Comparison of ENCODE assay signal across 1 cellular context in genomic region chr7:27174077-27175004, GRCh38.
A peak's percentile ranks its signal among the peaks of the same experiment; 100 is the strongest.
TF ChIP-seq lines count a peak whose summit lies in the region.

Gene HOXA10, minus strand, starts transcription at chr7:27174320. Its CDS starts 14 bp downstream, at chr7:27174306.

TF ChIP-seq in HEK293, 187 proteins besides CTCF, POLR2A, EP300 and RAD21 (continued from another document and continues in another):
- TF ChIP-seq BCL11B (tag by site-specific recombination; IDR thresholded peaks at IDR 0.05; ENCODE audit: low read depth) (peak; percentile 46; the same call in 1 of the 2 replicates), BCL11A (tag by site-specific recombination; IDR thresholded peaks at IDR 0.05; ENCODE audit: low read depth) (no peak), ZNF394 (tag by site-specific recombination; IDR thresholded peaks at IDR 0.05; ENCODE audit: borderline replicate concordance) (peak; percentile 19; the same call in 1 of the 2 replicates), ZNF518A (tag by site-specific recombination; conservative IDR thresholded peaks at IDR 0.05; ENCODE audit: low read depth) (no peak), ZNF501 (tag by site-specific recombination; IDR thresholded peaks at IDR 0.05) (peak; percentile 25; the same call in 1 of the 2 replicates), ZNF704 (tag by site-specific recombination; IDR thresholded peaks at IDR 0.05) (no peak), YY1 (tag by site-specific recombination; IDR thresholded peaks at IDR 0.05) (0 out of 2 replicates have a peak, but pooled peaks have one; percentile 0), ZSCAN30 (tag by site-specific recombination; IDR thresholded peaks at IDR 0.05) (peak; percentile 62; the same call in 1 of the 2 replicates), TSHZ1 (tag by site-specific recombination; IDR thresholded peaks at IDR 0.05; ENCODE audit: borderline replicate concordance) (no peak), HOXA7 (CRISPR knock-in tag; IDR thresholded peaks at IDR 0.05; ENCODE audit: borderline replicate concordance) (no peak), TRIM28 (IDR thresholded peaks at IDR 0.05; ENCODE audit: borderline replicate concordance, low read length) (no peak), ZNF664 (tag by site-specific recombination; IDR thresholded peaks at IDR 0.05) (no peak), KLF10 (tag by site-specific recombination; IDR thresholded peaks at IDR 0.05) (0 out of 2 replicates have a peak, but pooled peaks have one; percentile 21), ZNF324 (tag by site-specific recombination; IDR thresholded peaks at IDR 0.05) (no peak), ZIC2 (tag by site-specific recombination; IDR thresholded peaks at IDR 0.05) (no peak), ZNF335 (tag by site-specific recombination; conservative IDR thresholded peaks at IDR 0.05) (peak; percentile 81), SCRT2 (tag by site-specific recombination; IDR thresholded peaks at IDR 0.05) (peak; percentile 70), ZNF426 (tag by site-specific recombination; IDR thresholded peaks at IDR 0.05) (no peak), ZNF248 (tag by site-specific recombination; IDR thresholded peaks at IDR 0.05) (no peak), ZNF341 (tag by site-specific recombination; IDR thresholded peaks at IDR 0.05; ENCODE audit: low read depth) (peak; percentile 52), YY2 (tag by site-specific recombination; IDR thresholded peaks at IDR 0.05) (no peak), ZBTB8A (tag by site-specific recombination; IDR thresholded peaks at IDR 0.05) (peak; percentile 95), ZNF146 (tag by site-specific recombination; IDR thresholded peaks at IDR 0.05) (no peak), OSR2 (tag by site-specific recombination; IDR thresholded peaks at IDR 0.05) (peak; percentile 19; the same call in 1 of the 2 replicates), INSM2 (tag by site-specific recombination; IDR thresholded peaks at IDR 0.05) (no peak), ZNF302 (tag by site-specific recombination; IDR thresholded peaks at IDR 0.05; ENCODE audit: low read depth) (no peak), ZXDB (tag by site-specific recombination; IDR thresholded peaks at IDR 0.05) (peak; percentile 83), ZNF169 (tag by site-specific recombination; IDR thresholded peaks at IDR 0.05) (no peak), GLIS2 (tag by site-specific recombination; IDR thresholded peaks at IDR 0.05) (peak; percentile 75), ZNF433 (tag by site-specific recombination; IDR thresholded peaks at IDR 0.05; ENCODE audit: low read depth) (no peak), TCF7L2 (IDR thresholded peaks at IDR 0.05; ENCODE audit: borderline replicate concordance, low read depth, low read length) (no peak), ZNF140 (tag by site-specific recombination; IDR thresholded peaks at IDR 0.05) (no peak), SP7 (tag by site-specific recombination; IDR thresholded peaks at IDR 0.05) (0 out of 2 replicates have a peak, but pooled peaks have one; percentile 12), ZNF423 (tag by site-specific recombination; IDR thresholded peaks at IDR 0.05) (peak; percentile 92), PBX3 (CRISPR knock-in tag; IDR thresholded peaks at IDR 0.05) (no peak)
- TF ChIP-seq, protein P1, sequence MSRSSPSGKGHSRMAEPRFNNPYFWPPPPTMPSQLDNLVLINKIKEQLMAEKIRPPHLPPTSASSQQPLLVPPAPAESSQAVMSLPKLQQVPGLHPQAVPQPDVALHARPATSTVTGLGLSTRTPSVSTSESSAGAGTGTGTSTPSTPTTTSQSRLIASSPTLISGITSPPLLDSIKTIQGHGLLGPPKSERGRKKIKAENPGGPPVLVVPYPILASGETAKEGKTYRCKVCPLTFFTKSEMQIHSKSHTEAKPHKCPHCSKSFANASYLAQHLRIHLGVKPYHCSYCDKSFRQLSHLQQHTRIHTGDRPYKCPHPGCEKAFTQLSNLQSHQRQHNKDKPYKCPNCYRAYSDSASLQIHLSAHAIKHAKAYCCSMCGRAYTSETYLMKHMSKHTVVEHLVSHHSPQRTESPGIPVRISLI (tag by site-specific recombination; IDR thresholded peaks at IDR 0.05), result no peak
- TF ChIP-seq, protein P2, sequence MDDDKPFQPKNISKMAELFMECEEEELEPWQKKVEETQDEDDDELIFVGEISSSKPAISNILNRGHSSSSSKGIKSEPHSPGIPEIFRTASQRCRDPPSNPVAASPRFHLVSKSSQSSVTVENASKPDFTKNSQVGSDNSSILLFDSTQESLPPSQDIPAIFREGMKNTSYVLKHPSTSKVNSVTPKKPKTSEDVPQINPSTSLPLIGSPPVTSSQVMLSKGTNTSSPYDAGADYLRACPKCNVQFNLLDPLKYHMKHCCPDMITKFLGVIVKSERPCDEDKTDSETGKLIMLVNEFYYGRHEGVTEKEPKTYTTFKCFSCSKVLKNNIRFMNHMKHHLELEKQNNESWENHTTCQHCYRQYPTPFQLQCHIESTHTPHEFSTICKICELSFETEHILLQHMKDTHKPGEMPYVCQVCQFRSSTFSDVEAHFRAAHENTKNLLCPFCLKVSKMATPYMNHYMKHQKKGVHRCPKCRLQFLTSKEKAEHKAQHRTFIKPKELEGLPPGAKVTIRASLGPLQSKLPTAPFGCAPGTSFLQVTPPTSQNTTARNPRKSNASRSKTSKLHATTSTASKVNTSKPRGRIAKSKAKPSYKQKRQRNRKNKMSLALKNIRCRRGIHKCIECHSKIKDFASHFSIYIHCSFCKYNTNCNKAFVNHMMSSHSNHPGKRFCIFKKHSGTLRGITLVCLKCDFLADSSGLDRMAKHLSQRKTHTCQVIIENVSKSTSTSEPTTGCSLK (tag by site-specific recombination; IDR thresholded peaks at IDR 0.05), result no peak
- TF ChIP-seq, protein P3, sequence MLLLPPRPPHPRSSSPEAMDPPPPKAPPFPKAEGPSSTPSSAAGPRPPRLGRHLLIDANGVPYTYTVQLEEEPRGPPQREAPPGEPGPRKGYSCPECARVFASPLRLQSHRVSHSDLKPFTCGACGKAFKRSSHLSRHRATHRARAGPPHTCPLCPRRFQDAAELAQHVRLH (tag by site-specific recombination; IDR thresholded peaks at IDR 0.05), result no peak
- TF ChIP-seq, protein P4, sequence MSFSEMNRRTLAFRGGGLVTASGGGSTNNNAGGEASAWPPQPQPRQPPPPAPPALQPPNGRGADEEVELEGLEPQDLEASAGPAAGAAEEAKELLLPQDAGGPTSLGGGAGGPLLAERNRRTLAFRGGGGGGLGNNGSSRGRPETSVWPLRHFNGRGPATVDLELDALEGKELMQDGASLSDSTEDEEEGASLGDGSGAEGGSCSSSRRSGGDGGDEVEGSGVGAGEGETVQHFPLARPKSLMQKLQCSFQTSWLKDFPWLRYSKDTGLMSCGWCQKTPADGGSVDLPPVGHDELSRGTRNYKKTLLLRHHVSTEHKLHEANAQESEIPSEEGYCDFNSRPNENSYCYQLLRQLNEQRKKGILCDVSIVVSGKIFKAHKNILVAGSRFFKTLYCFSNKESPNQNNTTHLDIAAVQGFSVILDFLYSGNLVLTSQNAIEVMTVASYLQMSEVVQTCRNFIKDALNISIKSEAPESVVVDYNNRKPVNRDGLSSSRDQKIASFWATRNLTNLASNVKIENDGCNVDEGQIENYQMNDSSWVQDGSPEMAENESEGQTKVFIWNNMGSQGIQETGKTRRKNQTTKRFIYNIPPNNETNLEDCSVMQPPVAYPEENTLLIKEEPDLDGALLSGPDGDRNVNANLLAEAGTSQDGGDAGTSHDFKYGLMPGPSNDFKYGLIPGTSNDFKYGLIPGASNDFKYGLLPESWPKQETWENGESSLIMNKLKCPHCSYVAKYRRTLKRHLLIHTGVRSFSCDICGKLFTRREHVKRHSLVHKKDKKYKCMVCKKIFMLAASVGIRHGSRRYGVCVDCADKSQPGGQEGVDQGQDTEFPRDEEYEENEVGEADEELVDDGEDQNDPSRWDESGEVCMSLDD (tag by site-specific recombination; IDR thresholded peaks at IDR 0.05), result peak; percentile 77; the same call in 1 of the 2 replicates
